In the genomic region with DNA sequence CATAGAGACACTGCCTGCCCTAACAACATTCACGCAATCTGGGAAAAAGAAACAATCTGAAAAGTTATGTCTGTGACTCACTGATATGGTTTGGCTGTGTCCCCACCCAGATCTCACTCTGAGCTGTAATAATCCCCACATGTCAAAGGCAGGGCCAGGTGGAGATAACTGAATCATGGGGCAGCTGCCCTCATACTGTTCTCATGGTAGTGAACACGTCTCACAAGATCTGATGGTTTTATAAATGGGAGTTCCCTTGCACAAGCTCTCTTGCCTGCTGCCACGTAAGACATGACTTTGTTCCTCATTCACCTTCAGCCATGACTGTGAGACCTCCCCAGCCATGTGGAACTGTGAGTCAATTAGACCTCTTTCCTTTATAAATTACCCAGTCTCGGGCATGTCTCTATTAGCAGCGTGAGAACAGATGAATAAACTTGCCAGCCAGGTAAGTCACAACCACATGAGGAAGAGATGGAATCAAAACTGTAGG, we compare ENCODE assay signal across 10 cellular contexts.
DNase-seq lines count a peak whose midpoint lies in the region; ATAC-seq and TF ChIP-seq lines count a peak whose summit lies in the region.
"Had no signal": no experiment of that assay in that cellular context is flagged by ENCODE, and none has a peak within 500 bp of the region (broad histone marks: within the 10 kb centered on the region; RNA-seq: fewer than 3 reads in every experiment).

No MANE protein-coding gene starts in this region.

- H3K4me3 ChIP-seq in cardiac fibroblast (replicated peaks in 1 of 2; ENCODE audit: low read depth in 2 of 2, low read length in 2 of 2), result no peak overlapping the region
- H3K4me3 ChIP-seq: right atrium auricular region had no signal

- peak in 2 of 3 experiments; percentile 6 to 13 for DNase-seq in activated CD8-positive, alpha-beta memory T cell treated with anti-CD3 and anti-CD28 coated beads for 48 hours (ENCODE audit: low read depth in 2 of 3, low spot score in 2 of 3)
- no peak for DNase-seq in activated CD8-positive, alpha-beta memory T cell treated with anti-CD3 and anti-CD28 coated beads, Interleukin-2, amount 50 U/mL, for 4 hours
- DNase-seq in cardiac fibroblast (ENCODE audit: low read depth in 2 of 2), result peak; percentile 12 to 27
- DNase-seq in stimulated activated CD8-positive, alpha-beta memory T cell treated with anti-CD3 and anti-CD28 coated beads, Interleukin-7, amount 100 ng/mL, for 48 hours (ENCODE audit: extremely low read depth in 1 of 2, low read depth in 1 of 2), result peak; percentile 9 to 53
- DNase-seq in amygdala (lab: John Stamatoyannopoulos, UW), result no peak
- DNase-seq in GOT3 (lab: John Stamatoyannopoulos, UW), result no peak
- DNase-seq: NCI-H187 had no signal

- ATAC-seq in HG03571 (IDR thresholded peaks at IDR 0.05; ENCODE audit: unreplicated experiment) (peak; percentile 40), GM19455 (IDR thresholded peaks at IDR 0.05; ENCODE audit: unreplicated experiment) (no peak)

- TF ChIP-seq CTCF in cardiac fibroblast (IDR thresholded peaks at IDR 0.05; ENCODE audit: low read depth, low read length), result no peak

Comparison
In these comparisons a context has a peak if more than half of its experiments do, and no peak if none do; other contexts are left out.
1. DNase-seq: peak in activated CD8-positive, alpha-beta memory T cell treated with anti-CD3 and anti-CD28 coated beads for 48 hours (2 of 3), cardiac fibroblast (2 of 2) and stimulated activated CD8-positive, alpha-beta memory T cell treated with anti-CD3 and anti-CD28 coated beads, Interleukin-7, amount 100 ng/mL, for 48 hours (2 of 2); none in activated CD8-positive, alpha-beta memory T cell treated with anti-CD3 and anti-CD28 coated beads, Interleukin-2, amount 50 U/mL, for 4 hours (single experiment), amygdala (0 of 56) and GOT3 (single experiment).